20 cellular contexts compared by ENCODE assay signal in the genomic region with DNA sequence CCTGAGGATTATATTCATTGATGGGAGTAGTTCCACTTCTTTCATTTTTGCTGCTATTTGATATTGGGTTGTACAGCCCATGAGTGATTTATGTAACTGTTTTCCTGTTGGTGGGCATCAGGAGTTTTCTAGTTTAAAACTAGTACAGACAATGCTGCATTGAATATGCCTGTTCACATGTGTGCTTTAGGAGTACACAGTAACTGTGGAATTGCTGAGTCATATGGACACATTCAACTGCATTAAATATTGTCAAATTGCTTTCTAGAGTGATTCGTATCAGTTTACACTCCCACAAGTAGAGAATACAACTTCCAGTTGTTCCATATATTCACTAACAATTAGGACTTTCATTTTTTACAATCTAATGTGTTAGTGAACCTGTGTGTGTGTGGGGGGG. TPM values are rescaled to one million over a fixed set of nuclear protein-coding genes. Genes with fewer than 3 reads are reported as not detected.
DNase-seq lines count a peak whose midpoint lies in the region; ATAC-seq, FAIRE-seq and TF ChIP-seq lines count a peak whose summit lies in the region.
"Had no signal": no experiment of that assay in that cellular context is flagged by ENCODE, and none has a peak within 500 bp of the region (broad histone marks: within the 10 kb centered on the region; RNA-seq: fewer than 3 reads in every experiment).

No MANE protein-coding gene starts in this region.

- TF ChIP-seq CTCF in PC-3 (conservative IDR thresholded peaks at IDR 0.05; ENCODE audit: low read depth, low read length) (no peak), endothelial cell of umbilical vein (IDR thresholded peaks at IDR 0.05; ENCODE audit: extremely low read depth in 1 of 2, insufficient read depth in 1 of 2, low read depth in 1 of 2, low read length in 2 of 2) (no peak), nephron (IDR thresholded peaks at IDR 0.05; ENCODE audit: unreplicated experiment in 3 of 3) (no peak), osteocyte (IDR thresholded peaks at IDR 0.05) (no peak)

- peak; percentile 47 for ATAC-seq in PC-3
- ATAC-seq: naive thymus-derived CD4-positive, alpha-beta T cell had no signal

- no peak overlapping the region for H3K4me3 ChIP-seq in PC-3 (ENCODE audit: low read length)
- H3K4me3 ChIP-seq in endothelial cell of umbilical vein (replicated peaks in 1 of 3; ENCODE audit: insufficient read depth in 1 of 3, low read depth in 1 of 3, low read length in 3 of 3), result no peak overlapping the region
- H3K4me3 ChIP-seq: left ventricle myocardium inferior, tibial artery had no signal

- DNase-seq in H54 (ENCODE audit: insufficient read length, low spot score), result no peak
- DNase-seq in PC-3, result peak; percentile 66
- DNase-seq in endothelial cell of umbilical vein (ENCODE audit: low read depth, low spot score), result peak; percentile 24
- DNase-seq in osteocyte (ENCODE audit: extremely low spot score, unreplicated experiment), result no peak
- DNase-seq in COLO668 (lab: John Stamatoyannopoulos, UW; ENCODE audit: unreplicated experiment), result no peak
- no peak for DNase-seq in activated CD4-positive, CD25-positive, alpha-beta regulatory T cell (lab: John Stamatoyannopoulos, UW)
- DNase-seq: activated T-cell treated with anti-CD3 and anti-CD28 coated beads for 4 hours; CD8-positive, alpha-beta memory T cell; left ventricle myocardium inferior; naive thymus-derived CD4-positive, alpha-beta T cell; NCI-H1436; NCI-H526; stimulated activated CD4-positive, alpha-beta T cell treated with anti-CD3 and anti-CD28 coated beads, Interleukin-1b, Interleukin-23, amount 100 ng/mL, for 48 hours; tibial artery had no signal

- H3K4me2 ChIP-seq in PC-3 (ENCODE audit: low read length) (no peak overlapping the region), endothelial cell of umbilical vein (ENCODE audit: insufficient read depth, low read length) (no peak overlapping the region)

- H3K4me1 Mint-ChIP-seq in nephron, result peaks cover 24% of the 10 kb centered on the region
- peaks cover 21% of the 10 kb centered on the region for H3K4me1 Mint-ChIP-seq in osteocyte (ENCODE audit: unreplicated experiment)
- H3K4me1 Mint-ChIP-seq: CD8-positive, alpha-beta memory T cell; central memory CD8-positive, alpha-beta T cell; IgD-negative memory B cell had no signal

- H3K79me2 ChIP-seq in PC-3 (ENCODE audit: low read length) (no peaks in the 10 kb centered on the region), endothelial cell of umbilical vein (ENCODE audit: control insufficient read depth, insufficient read depth, low read length) (no peaks in the 10 kb centered on the region)

- CTCF ChIA-PET in PC-3 (lab: Charles Lee) (no interaction called here), endothelial cell of umbilical vein (lab: Charles Lee) (no interaction called here)

- H3F3A ChIP-seq in PC-3 (ENCODE audit: low read length, unreplicated experiment), result no peaks in the 10 kb centered on the region

- peak overlapping the region; percentile 24; the same call in 1 of the 2 replicates for H2AFZ ChIP-seq in PC-3 (ENCODE audit: low read length)
- H2AFZ ChIP-seq in endothelial cell of umbilical vein (ENCODE audit: low read depth, low read length), result no peak overlapping the region

- peaks cover 16% of the 10 kb centered on the region for H3K36me3 Mint-ChIP-seq in nephron (ENCODE audit: low read depth)
- H3K36me3 Mint-ChIP-seq in osteocyte (ENCODE audit: unreplicated experiment), result peaks cover 4% of the 10 kb centered on the region
- H3K36me3 Mint-ChIP-seq: activated naive CD8-positive, alpha-beta T cell; CD8-positive, alpha-beta memory T cell; IgD-negative memory B cell had no signal

- intact Hi-C loops in PC-3 (cut with micrococcal nuclease) (no loop called here), endothelial cell of umbilical vein (cut with micrococcal nuclease) (no loop called here)

- H3K36me3 ChIP-seq in PC-3 (ENCODE audit: low read depth, low read length) (peaks cover 4% of the 10 kb centered on the region; the same call in 1 of the 2 replicates), endothelial cell of umbilical vein (ENCODE audit: control insufficient read depth in 2 of 2, extremely low read depth in 1 of 2, insufficient read depth in 2 of 2, low read length in 2 of 2) (no peaks in the 10 kb centered on the region)

- no peak overlapping the region for H3K9ac ChIP-seq in PC-3 (ENCODE audit: low read length)
- no peak overlapping the region for H3K9ac ChIP-seq in endothelial cell of umbilical vein (replicated peaks; ENCODE audit: extremely low read depth, insufficient read depth, low read length)

- H3K27ac ChIP-seq in PC-3 (ENCODE audit: low read length), result peak overlapping the region; percentile 68
- H3K27ac ChIP-seq in endothelial cell of umbilical vein (ENCODE audit: insufficient read depth, low read depth, low read length), result no peak overlapping the region
- H3K27ac ChIP-seq: left ventricle myocardium inferior, tibial artery had no signal

- H3K9me3 Mint-ChIP-seq in nephron, result peaks cover 22% of the 10 kb centered on the region
- peaks cover 13% of the 10 kb centered on the region for H3K9me3 Mint-ChIP-seq in osteocyte (ENCODE audit: unreplicated experiment)
- H3K9me3 Mint-ChIP-seq: central memory CD8-positive, alpha-beta T cell; T-helper 1 cell treated with Interleukin-12 subunit alpha and Interleukin-12 subunit beta and Interleukin-4 antibody, amounts not matched to agents 30 μg/mL and 1 μg/mL, for 36 hours had no signal

- H3K9me3 ChIP-seq in PC-3 (ENCODE audit: low read length) (peaks cover 11% of the 10 kb centered on the region; the same call in 1 of the 2 replicates), endothelial cell of umbilical vein (replicated peaks; ENCODE audit: control insufficient read depth, insufficient read depth, low read length) (no peaks in the 10 kb centered on the region)

- POLR2A ChIA-PET in PC-3 (lab: Charles Lee; ENCODE audit: unreplicated experiment) (no interaction called here), endothelial cell of umbilical vein (lab: Charles Lee) (no interaction called here)

- H3K27me3 Mint-ChIP-seq in nephron (ENCODE audit: low read depth) (no peaks in the 10 kb centered on the region), osteocyte (ENCODE audit: unreplicated experiment) (no peaks in the 10 kb centered on the region)
- H3K27me3 Mint-ChIP-seq: IgD-negative memory B cell had no signal

- no peaks in the 10 kb centered on the region for H4K20me1 ChIP-seq in PC-3 (ENCODE audit: low read length)
- H4K20me1 ChIP-seq in endothelial cell of umbilical vein (replicated peaks; ENCODE audit: control insufficient read depth, extremely low read depth, insufficient read depth, low read length), result no peaks in the 10 kb centered on the region

- peak; percentile 70 for FAIRE-seq in H54 (lab: Jason Lieb, UNC)
- FAIRE-seq in endothelial cell of umbilical vein (lab: Jason Lieb, UNC), result no peak
- FAIRE-seq: RCC 7860 had no signal

- H3K4me3 Mint-ChIP-seq in nephron (no peak overlapping the region), osteocyte (ENCODE audit: unreplicated experiment) (no peak overlapping the region)
- H3K4me3 Mint-ChIP-seq: activated naive CD8-positive, alpha-beta T cell; CD8-positive, alpha-beta memory T cell; central memory CD8-positive, alpha-beta T cell; IgD-negative memory B cell; naive thymus-derived CD4-positive, alpha-beta T cell; T-helper 1 cell treated with Interleukin-12 subunit alpha and Interleukin-12 subunit beta and Interleukin-4 antibody, amounts not matched to agents 30 μg/mL and 1 μg/mL, for 36 hours had no signal

- no peaks in the 10 kb centered on the region for H3K9me1 ChIP-seq in endothelial cell of umbilical vein (replicated peaks; ENCODE audit: control insufficient read depth, extremely low read depth, insufficient read depth, low read length)

- H3K9me2 ChIP-seq in PC-3 (replicated peaks; ENCODE audit: low read length), result no peaks in the 10 kb centered on the region

- peaks cover 45% of the 10 kb centered on the region for H3K4me1 ChIP-seq in PC-3 (ENCODE audit: insufficient read depth, low read length)
- no peaks in the 10 kb centered on the region for H3K4me1 ChIP-seq in endothelial cell of umbilical vein (ENCODE audit: control insufficient read depth, extremely low read depth, insufficient read depth, low read length)
- H3K4me1 ChIP-seq: tibial artery had no signal

- dilution Hi-C loops in endothelial cell of umbilical vein (cut with MboI; ENCODE audit: extremely low pct_ligation_motif_present, low sequenced_read_pairs), result no loop called here

- TF ChIP-seq POLR2A in H54 (IDR thresholded peaks at IDR 0.05; ENCODE audit: low read depth, low read length) (no peak), endothelial cell of umbilical vein (IDR thresholded peaks at IDR 0.05; ENCODE audit: low read depth, low read length) (no peak)

- H3K27me3 ChIP-seq in PC-3 (ENCODE audit: low read length) (no peaks in the 10 kb centered on the region), endothelial cell of umbilical vein (ENCODE audit: control insufficient read depth in 2 of 2, insufficient read depth in 2 of 2, low read length in 2 of 2) (no peaks in the 10 kb centered on the region)
- H3K27me3 ChIP-seq: tibial artery had no signal

- BruUV-seq in PC-3 (replicated peaks; lab: Mats Ljungman, UMichigan) (no TSS peak), endothelial cell of umbilical vein (replicated peaks; lab: Mats Ljungman, UMichigan) (no TSS peak)

- peak overlapping the region; percentile 39 to 72 (median 42) for H3K27ac Mint-ChIP-seq in nephron
- no peak overlapping the region for H3K27ac Mint-ChIP-seq in osteocyte (ENCODE audit: unreplicated experiment)
- H3K27ac Mint-ChIP-seq: activated naive CD8-positive, alpha-beta T cell; CD8-positive, alpha-beta memory T cell; IgD-negative memory B cell; naive thymus-derived CD4-positive, alpha-beta T cell; T-helper 1 cell treated with Interleukin-12 subunit alpha and Interleukin-12 subunit beta and Interleukin-4 antibody, amounts not matched to agents 30 μg/mL and 1 μg/mL, for 36 hours had no signal

TF ChIP-seq in endothelial cell of umbilical vein, 7 proteins besides CTCF, POLR2A, EP300 and RAD21:
- no peak for TF ChIP-seq EZH2 (IDR thresholded peaks at IDR 0.05; ENCODE audit: borderline replicate concordance, low read depth, low read length, severe bottlenecking)
- no peak for TF ChIP-seq JUN (IDR thresholded peaks at IDR 0.05; ENCODE audit: borderline replicate concordance, insufficient read depth, insufficient read length, low read depth)

RNA-seq across cellular contexts. Expression of a gene that starts 59.8 kb away (rescaled TPM):
- total RNA-seq in PC-3 (2014; rRNA removed) (29.0 and 39.3 TPM in 2 replicates), endothelial cell of umbilical vein (20.2 and 25.4 TPM in 2 replicates), osteocyte (4.5 and 5.7 TPM in 2 replicates)
- 9.9 and 10.0 TPM in 2 replicates for polyA plus RNA-seq in endothelial cell of umbilical vein
- 8.6 and 9.4 TPM in 2 replicates for polyA plus RNA-seq in endothelial cell of umbilical vein (2011; cell fraction: cytosol; rRNA removed)
- polyA plus RNA-seq in endothelial cell of umbilical vein (2011; cell fraction: nucleus; rRNA removed), result 11.1 and 11.9 TPM in 2 replicates
- 10.6 and 16.5 TPM in 2 replicates for polyA plus RNA-seq in endothelial cell of umbilical vein (2012)
- polyA minus RNA-seq in endothelial cell of umbilical vein, result 19.6 and 22.7 TPM in 2 replicates
- 2.5 TPM for polyA minus RNA-seq in endothelial cell of umbilical vein (2011; cell fraction: cytosol; rRNA and poly(A)+ RNA removed)
- polyA minus RNA-seq in endothelial cell of umbilical vein (2011; cell fraction: nucleus; rRNA and poly(A)+ RNA removed), result 25.1 and 28.5 TPM in 2 replicates
- total RNA-seq: CD8-positive, alpha-beta memory T cell; naive thymus-derived CD4-positive, alpha-beta T cell had no signal
- polyA plus RNA-seq: CD8-positive, alpha-beta memory T cell; IgD-negative memory B cell; naive thymus-derived CD4-positive, alpha-beta T cell had no signal

Comparison
In these comparisons a context has a peak if more than half of its experiments do, and no peak if none do; other contexts are left out.
1. DNase-seq: peak in PC-3 (single experiment) and endothelial cell of umbilical vein (single experiment); none in H54 (single experiment), osteocyte (single experiment), COLO668 (single experiment) and activated CD4-positive, CD25-positive, alpha-beta regulatory T cell (0 of 4).